ENCODE assay signal across 10 cellular contexts in the genomic region with DNA sequence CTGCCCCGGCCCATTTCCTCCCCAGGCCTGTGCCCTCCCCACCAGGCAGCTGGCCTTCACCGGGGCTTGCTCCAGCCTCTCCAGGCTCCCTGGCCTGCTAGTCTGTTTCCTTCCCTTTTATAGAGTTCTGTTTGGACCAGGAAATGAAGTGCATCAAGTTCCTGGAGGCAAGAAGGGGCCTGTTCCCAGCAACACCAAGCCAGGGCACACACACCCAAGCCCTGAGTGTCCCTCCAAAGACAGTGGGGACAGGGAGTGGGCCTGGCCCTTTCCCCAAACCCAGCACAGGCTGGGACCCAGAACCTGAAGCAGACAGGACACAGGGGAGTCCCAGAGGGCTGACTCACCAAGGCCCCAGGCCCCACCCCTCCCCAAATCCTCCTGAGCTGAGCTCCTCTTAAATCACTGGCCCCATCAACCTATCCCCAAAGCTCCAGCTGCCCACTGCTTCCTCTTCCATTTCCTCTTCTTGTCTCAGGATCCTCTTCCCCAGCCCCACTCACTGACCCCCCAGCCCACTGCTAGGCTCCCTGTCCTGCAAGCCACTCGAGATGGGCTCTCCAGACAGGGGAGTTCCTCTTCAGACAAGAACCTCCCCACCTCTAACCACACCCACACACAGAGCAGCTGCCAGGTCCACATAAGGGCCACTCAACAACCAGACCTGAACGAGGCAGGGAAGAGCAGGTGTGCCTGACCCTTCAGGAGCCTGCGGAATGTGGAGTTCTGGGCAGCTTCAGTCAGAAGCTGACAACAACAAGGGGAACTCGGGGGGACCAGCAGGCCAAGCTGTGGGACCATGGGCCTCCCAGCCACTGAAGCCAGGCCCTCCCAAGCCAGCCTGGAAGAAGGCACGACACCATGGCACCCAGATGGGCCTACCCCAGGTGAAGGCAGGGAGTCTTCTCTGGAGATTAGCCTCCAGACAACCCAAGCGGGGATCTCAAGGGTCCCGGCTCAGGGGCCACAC.
DNase-seq lines count a peak whose midpoint lies in the region; ATAC-seq, FAIRE-seq and TF ChIP-seq lines count a peak whose summit lies in the region.
"Had no signal": no experiment of that assay in that cellular context is flagged by ENCODE, and none has a peak within 500 bp of the region (broad histone marks: within the 10 kb centered on the region; RNA-seq: fewer than 3 reads in every experiment).

No MANE protein-coding gene starts in this region.

- H3K27me3 ChIP-seq in astrocyte (ENCODE audit: insufficient read depth, low read length) (no peaks in the 10 kb centered on the region), lower lobe of right lung (ENCODE audit: low read depth) (no peaks in the 10 kb centered on the region), thyroid gland (no peaks in the 10 kb centered on the region)

- FAIRE-seq in astrocyte (lab: Jason Lieb, UNC) = no peak

- no peak overlapping the region for H3K4me3 ChIP-seq in astrocyte (ENCODE audit: insufficient read depth, low read depth, low read length)
- peak overlapping the region; percentile 23 for H3K4me3 ChIP-seq in lower lobe of right lung
- H3K4me3 ChIP-seq in thyroid gland (replicated peaks in 1 of 3) = no peak overlapping the region

- H3K79me2 ChIP-seq in astrocyte (ENCODE audit: insufficient read depth, low read length) = peaks cover 100% of the 10 kb centered on the region

- intact Hi-C loops in lower lobe of right lung (cut with DNase I) = no loop called here
- intact Hi-C loops in thyroid gland (cut with DNase I) = no loop called here

- H4K20me1 ChIP-seq in astrocyte (ENCODE audit: insufficient read depth, low read length) = peaks cover 3% of the 10 kb centered on the region

- H3K36me3 ChIP-seq in astrocyte (ENCODE audit: insufficient read depth, low read length) (peaks cover 9% of the 10 kb centered on the region), lower lobe of right lung (peaks cover 15% of the 10 kb centered on the region), thyroid gland (no peaks in the 10 kb centered on the region)

- peak overlapping the region; percentile 97 for H3K27ac Mint-ChIP-seq in astrocyte (ENCODE audit: unreplicated experiment)
- no peak overlapping the region for H3K27ac Mint-ChIP-seq in natural killer cell treated with Interleukin-12 subunit alpha and Interleukin-12 subunit beta and Interleukin-15 and Interleukin-18, amount 100 ng/mL, for 72 hours
- H3K27ac Mint-ChIP-seq: activated T-cell treated with anti-CD3 and anti-CD28 coated beads, Interleukin-2, amount 50 U/mL, for 24 hours had no signal

- TF ChIP-seq POLR2A in thyroid gland (IDR thresholded peaks at IDR 0.05) = peak in 1 of 2 donors; percentile 77

- no peak overlapping the region for H2AFZ ChIP-seq in astrocyte (ENCODE audit: low read depth, low read length)

- peaks cover 2% of the 10 kb centered on the region for H3K9me3 Mint-ChIP-seq in astrocyte (ENCODE audit: unreplicated experiment)
- no peaks in the 10 kb centered on the region for H3K9me3 Mint-ChIP-seq in natural killer cell treated with Interleukin-12 subunit alpha and Interleukin-12 subunit beta and Interleukin-15 and Interleukin-18, amount 100 ng/mL, for 72 hours
- H3K9me3 Mint-ChIP-seq: activated T-cell treated with anti-CD3 and anti-CD28 coated beads, Interleukin-2, amount 50 U/mL, for 24 hours had no signal

- ATAC-seq in lower lobe of right lung = peak; percentile 88 to 91
- ATAC-seq in natural killer cell treated with Interleukin-12 subunit alpha and Interleukin-12 subunit beta and Interleukin-15 and Interleukin-18, amount 100 ng/mL, for 72 hours = no peak

- no peaks in the 10 kb centered on the region for H3K9me3 ChIP-seq in astrocyte (ENCODE audit: insufficient read depth, low read depth, low read length)
- no peaks in the 10 kb centered on the region for H3K9me3 ChIP-seq in lower lobe of right lung
- H3K9me3 ChIP-seq in thyroid gland = no peaks in the 10 kb centered on the region

- H3K4me1 Mint-ChIP-seq in astrocyte (ENCODE audit: low read depth, unreplicated experiment) = peaks cover 88% of the 10 kb centered on the region
- H3K4me1 Mint-ChIP-seq in natural killer cell treated with Interleukin-12 subunit alpha and Interleukin-12 subunit beta and Interleukin-15 and Interleukin-18, amount 100 ng/mL, for 72 hours (ENCODE audit: low read depth in 2 of 2) = peaks cover 9 to 11% of the 10 kb centered on the region in 2 donors

- TF ChIP-seq CTCF in astrocyte (IDR thresholded peaks at IDR 0.05; ENCODE audit: insufficient read depth, low read depth, low read length) (no peak), lower lobe of right lung (IDR thresholded peaks at IDR 0.05) (no peak), thyroid gland (IDR thresholded peaks at IDR 0.05) (no peak)

- peak overlapping the region; percentile 26 for H3K4me2 ChIP-seq in astrocyte (ENCODE audit: low read length)

- peaks cover 26% of the 10 kb centered on the region for H3K36me3 Mint-ChIP-seq in astrocyte (ENCODE audit: low read depth, unreplicated experiment)
- no peaks in the 10 kb centered on the region for H3K36me3 Mint-ChIP-seq in natural killer cell treated with Interleukin-12 subunit alpha and Interleukin-12 subunit beta and Interleukin-15 and Interleukin-18, amount 100 ng/mL, for 72 hours

- 24 to 41% methylated on average over 7 to 8 of the region's 9 CpGs for WGBS in thyroid gland, 2 donors

- peak overlapping the region; percentile 30 for H3K9ac ChIP-seq in astrocyte (ENCODE audit: low read length)

- no peak overlapping the region for H3K4me3 Mint-ChIP-seq in astrocyte (ENCODE audit: unreplicated experiment)
- no peak overlapping the region for H3K4me3 Mint-ChIP-seq in natural killer cell treated with Interleukin-12 subunit alpha and Interleukin-12 subunit beta and Interleukin-15 and Interleukin-18, amount 100 ng/mL, for 72 hours
- H3K4me3 Mint-ChIP-seq: activated T-cell treated with anti-CD3 and anti-CD28 coated beads, Interleukin-2, amount 50 U/mL, for 24 hours had no signal

- DNase-seq in NCI-H2107 treated with DMSO at 0.1 percent for 48 hours (lab: John Stamatoyannopoulos, UW; ENCODE audit: unreplicated experiment) (peak; percentile 4), NCI-H2107 (lab: John Stamatoyannopoulos, UW) (no peak), astrocyte (ENCODE audit: low read depth) (no peak), lower lobe of right lung (peak; percentile 85), thyroid gland (peak; percentile 96 to 97), NCI-H1092 (lab: John Stamatoyannopoulos, UW) (no peak), T-helper 1 cell (no peak)
- DNase-seq in natural killer cell treated with Interleukin-12 subunit alpha and Interleukin-12 subunit beta and Interleukin-15 and Interleukin-18, amount 100 ng/mL, for 72 hours (ENCODE audit: low spot score) = no peak
- DNase-seq: activated T-cell treated with anti-CD3 and anti-CD28 coated beads, Interleukin-2, amount 50 U/mL, for 24 hours; NCI-H526 treated with DMSO at 0.1 percent for 48 hours had no signal

- no peaks in the 10 kb centered on the region for H3K27me3 Mint-ChIP-seq in astrocyte (ENCODE audit: low read depth, unreplicated experiment)
- H3K27me3 Mint-ChIP-seq in natural killer cell treated with Interleukin-12 subunit alpha and Interleukin-12 subunit beta and Interleukin-15 and Interleukin-18, amount 100 ng/mL, for 72 hours = peaks cover 31 to 46% of the 10 kb centered on the region in 2 donors

- peak overlapping the region; percentile 24 for H3K27ac ChIP-seq in astrocyte (ENCODE audit: low read depth, low read length)
- peak overlapping the region; percentile 93 for H3K27ac ChIP-seq in lower lobe of right lung
- H3K27ac ChIP-seq in thyroid gland = peak overlapping the region; percentile 96 to 99 (median 97)

- H3K4me1 ChIP-seq in astrocyte (ENCODE audit: insufficient read depth, low read length) = peaks cover 61% of the 10 kb centered on the region
- H3K4me1 ChIP-seq in lower lobe of right lung = peaks cover 100% of the 10 kb centered on the region
- H3K4me1 ChIP-seq in thyroid gland = peaks cover 100% of the 10 kb centered on the region in 2 donors

Comparison
In these comparisons a context has a peak if more than half of its experiments do, and no peak if none do; other contexts are left out.
1. DNase-seq: peak in NCI-H2107 treated with DMSO at 0.1 percent for 48 hours (single experiment), lower lobe of right lung (single experiment) and thyroid gland (2 of 2); none in NCI-H2107 (single experiment), astrocyte (single experiment), natural killer cell treated with Interleukin-12 subunit alpha and Interleukin-12 subunit beta and Interleukin-15 and Interleukin-18, amount 100 ng/mL, for 72 hours (single experiment), NCI-H1092 (single experiment) and T-helper 1 cell (0 of 5).
2. H3K27ac ChIP-seq: peak in every context shown above with its lines; median percentile 97 in thyroid gland; 93 in lower lobe of right lung; 24 in astrocyte.
3. ATAC-seq: peak in lower lobe of right lung (2 of 2); none in natural killer cell treated with Interleukin-12 subunit alpha and Interleukin-12 subunit beta and Interleukin-15 and Interleukin-18, amount 100 ng/mL, for 72 hours (0 of 2).